Comparison of ENCODE assay signal across 8 cellular contexts in the genomic region with DNA sequence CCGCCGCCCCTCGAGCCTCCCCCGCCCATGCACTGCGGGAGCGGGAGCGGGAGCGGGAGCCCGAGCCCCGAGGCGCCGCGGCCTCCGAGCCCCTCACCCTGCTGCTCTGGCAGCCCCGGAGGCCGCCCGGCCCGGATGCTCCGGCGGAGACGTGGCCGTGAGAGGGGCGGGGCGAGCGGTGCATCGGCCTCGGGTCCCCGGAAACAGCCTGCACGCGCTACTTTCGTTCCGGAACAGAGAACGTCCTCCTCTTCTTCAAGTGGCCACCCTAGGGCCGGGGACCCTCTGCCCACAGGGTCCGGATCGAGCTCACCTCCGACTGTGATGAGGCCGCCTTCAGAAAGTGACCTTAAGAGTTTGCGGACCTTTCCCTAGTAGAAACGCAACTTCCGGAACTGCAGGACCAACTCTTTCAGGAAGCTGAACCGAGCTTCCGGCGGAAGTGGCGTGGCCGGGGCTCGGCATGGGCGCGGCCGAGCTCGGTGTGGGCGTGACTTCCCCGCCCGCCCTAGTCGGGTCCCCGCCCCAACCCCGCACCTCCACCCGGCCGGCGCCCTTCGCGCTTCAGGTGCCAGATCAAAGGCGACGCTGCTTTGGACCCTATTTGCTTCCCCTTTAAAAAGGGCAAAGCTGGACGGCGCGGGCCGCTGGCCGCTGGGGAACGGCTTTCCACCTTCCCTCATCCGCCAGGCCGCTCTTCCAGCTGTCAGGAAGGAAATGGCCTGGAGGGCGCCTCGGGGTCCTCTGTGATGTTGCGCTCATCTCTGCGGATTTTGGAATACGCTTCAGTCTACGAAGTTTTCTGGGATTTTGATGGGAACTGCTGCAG. TPM values are rescaled to one million over a fixed set of nuclear protein-coding genes. Genes with fewer than 3 reads are reported as not detected.
DNase-seq lines count a peak whose midpoint lies in the region; ATAC-seq and TF ChIP-seq lines count a peak whose summit lies in the region.

A gene with protein sequence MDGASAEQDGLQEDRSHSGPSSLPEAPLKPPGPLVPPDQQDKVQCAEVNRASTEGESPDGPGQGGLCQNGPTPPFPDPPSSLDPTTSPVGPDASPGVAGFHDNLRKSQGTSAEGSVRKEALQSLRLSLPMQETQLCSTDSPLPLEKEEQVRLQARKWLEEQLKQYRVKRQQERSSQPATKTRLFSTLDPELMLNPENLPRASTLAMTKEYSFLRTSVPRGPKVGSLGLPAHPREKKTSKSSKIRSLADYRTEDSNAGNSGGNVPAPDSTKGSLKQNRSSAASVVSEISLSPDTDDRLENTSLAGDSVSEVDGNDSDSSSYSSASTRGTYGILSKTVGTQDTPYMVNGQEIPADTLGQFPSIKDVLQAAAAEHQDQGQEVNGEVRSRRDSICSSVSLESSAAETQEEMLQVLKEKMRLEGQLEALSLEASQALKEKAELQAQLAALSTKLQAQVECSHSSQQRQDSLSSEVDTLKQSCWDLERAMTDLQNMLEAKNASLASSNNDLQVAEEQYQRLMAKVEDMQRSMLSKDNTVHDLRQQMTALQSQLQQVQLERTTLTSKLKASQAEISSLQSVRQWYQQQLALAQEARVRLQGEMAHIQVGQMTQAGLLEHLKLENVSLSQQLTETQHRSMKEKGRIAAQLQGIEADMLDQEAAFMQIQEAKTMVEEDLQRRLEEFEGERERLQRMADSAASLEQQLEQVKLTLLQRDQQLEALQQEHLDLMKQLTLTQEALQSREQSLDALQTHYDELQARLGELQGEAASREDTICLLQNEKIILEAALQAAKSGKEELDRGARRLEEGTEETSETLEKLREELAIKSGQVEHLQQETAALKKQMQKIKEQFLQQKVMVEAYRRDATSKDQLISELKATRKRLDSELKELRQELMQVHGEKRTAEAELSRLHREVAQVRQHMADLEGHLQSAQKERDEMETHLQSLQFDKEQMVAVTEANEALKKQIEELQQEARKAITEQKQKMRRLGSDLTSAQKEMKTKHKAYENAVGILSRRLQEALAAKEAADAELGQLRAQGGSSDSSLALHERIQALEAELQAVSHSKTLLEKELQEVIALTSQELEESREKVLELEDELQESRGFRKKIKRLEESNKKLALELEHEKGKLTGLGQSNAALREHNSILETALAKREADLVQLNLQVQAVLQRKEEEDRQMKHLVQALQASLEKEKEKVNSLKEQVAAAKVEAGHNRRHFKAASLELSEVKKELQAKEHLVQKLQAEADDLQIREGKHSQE (N-terminal part only) (minus strand): TSS at position 164 of the 829 bp plus-strand sequence. CDS start 6,741 bp downstream, outside the sequence.

- DNase-seq in Daoy (ENCODE audit: low read depth) (peak; percentile 97), GOT3 (lab: John Stamatoyannopoulos, UW) (peak; percentile 75), LNCaP clone FGC (ENCODE audit: low read depth) (peak; percentile 83), RPMI8226 (peak; percentile 94), fibroblast of mammary gland (ENCODE audit: low read depth) (peak; percentile 93)
- DNase-seq in activated T-helper 1 cell treated with anti-CD3 and anti-CD28 coated beads, Interleukin-2, amount 50 U/mL, for 16 hours (ENCODE audit: low read depth in 1 of 2, low spot score in 1 of 2) = peak; percentile 90 to 93
- peak; percentile 92 to 97 (median 96) for DNase-seq in naive thymus-derived CD8-positive, alpha-beta T cell
- peak; percentile 90 for DNase-seq in stimulated activated naive B cell treated with anti-CD40 and anti-IgM and Interleukin-4, amounts not matched to agents 10 μg/mL and 1 μg/mL and 100 μg/mL, for 72 hours

- no peaks in the 10 kb centered on the region for H3K9me3 Mint-ChIP-seq in naive thymus-derived CD8-positive, alpha-beta T cell
- no peaks in the 10 kb centered on the region for H3K9me3 Mint-ChIP-seq in stimulated activated naive B cell treated with anti-CD40 and anti-IgM and Interleukin-4, amounts not matched to agents 10 μg/mL and 1 μg/mL and 100 μg/mL, for 72 hours

- peak; percentile 88 to 93 for ATAC-seq in naive thymus-derived CD8-positive, alpha-beta T cell
- peak; percentile 91 to 93 for ATAC-seq in stimulated activated naive B cell treated with anti-CD40 and anti-IgM and Interleukin-4, amounts not matched to agents 10 μg/mL and 1 μg/mL and 100 μg/mL, for 72 hours (replicated peaks)

- POLR2A ChIA-PET in naive thymus-derived CD8-positive, alpha-beta T cell (lab: Charles Lee) = interaction anchor here (0.6 to 2.4 kb wide), 23 partner anchors 9 to 251 kb away, joined by 3 to 48 read pairs (median 6); a partner anchor contains a TSS

- peaks cover 0 to 35% (median 3%) of the 10 kb centered on the region in 3 donors for H3K36me3 Mint-ChIP-seq in naive thymus-derived CD8-positive, alpha-beta T cell
- H3K36me3 Mint-ChIP-seq in stimulated activated naive B cell treated with anti-CD40 and anti-IgM and Interleukin-4, amounts not matched to agents 10 μg/mL and 1 μg/mL and 100 μg/mL, for 72 hours = peaks cover 54 to 69% of the 10 kb centered on the region in 2 donors

- peaks cover 24 to 73% (median 62%) of the 10 kb centered on the region in 4 donors for H3K4me1 Mint-ChIP-seq in naive thymus-derived CD8-positive, alpha-beta T cell
- H3K4me1 Mint-ChIP-seq in stimulated activated naive B cell treated with anti-CD40 and anti-IgM and Interleukin-4, amounts not matched to agents 10 μg/mL and 1 μg/mL and 100 μg/mL, for 72 hours = peaks cover 32 to 48% of the 10 kb centered on the region in 2 donors

- TF ChIP-seq CTCF in LNCaP clone FGC (IDR thresholded peaks at IDR 0.05; ENCODE audit: control insufficient read depth, extremely low read depth, insufficient read depth) (no peak), fibroblast of mammary gland (conservative IDR thresholded peaks at IDR 0.05; ENCODE audit: control insufficient read depth, insufficient read depth, low read depth, low read length) (no peak)

- peaks cover 0 to 3% (median 0%) of the 10 kb centered on the region in 5 donors for H3K27me3 Mint-ChIP-seq in naive thymus-derived CD8-positive, alpha-beta T cell
- H3K27me3 Mint-ChIP-seq in stimulated activated naive B cell treated with anti-CD40 and anti-IgM and Interleukin-4, amounts not matched to agents 10 μg/mL and 1 μg/mL and 100 μg/mL, for 72 hours = no peaks in the 10 kb centered on the region

- H3K4me3 ChIP-seq in LNCaP clone FGC (ENCODE audit: low read depth, low read length) = peak within 1 kb of the TSS; percentile 87
- H3K4me3 ChIP-seq in fibroblast of mammary gland (ENCODE audit: control insufficient read depth, low read depth, low read length) = peak within 1 kb of the TSS; percentile 95

- H3K27ac Mint-ChIP-seq in naive thymus-derived CD8-positive, alpha-beta T cell = peak within 1 kb of the TSS; percentile 99 to 100 (median 100)
- H3K27ac Mint-ChIP-seq in stimulated activated naive B cell treated with anti-CD40 and anti-IgM and Interleukin-4, amounts not matched to agents 10 μg/mL and 1 μg/mL and 100 μg/mL, for 72 hours = peak within 1 kb of the TSS; percentile 100

- H3K4me3 Mint-ChIP-seq in naive thymus-derived CD8-positive, alpha-beta T cell = peak within 1 kb of the TSS; percentile 94 to 99 (median 96)
- peak within 1 kb of the TSS; percentile 97 to 98 for H3K4me3 Mint-ChIP-seq in stimulated activated naive B cell treated with anti-CD40 and anti-IgM and Interleukin-4, amounts not matched to agents 10 μg/mL and 1 μg/mL and 100 μg/mL, for 72 hours

RNA-seq across cellular contexts. Expression of the gene that starts here (rescaled TPM):
- total RNA-seq in Daoy (2014; rRNA removed; shearing (Covaris generic)) = 64.1 and 89.3 TPM in 2 replicates
- total RNA-seq in naive thymus-derived CD8-positive, alpha-beta T cell = 10 to 100 TPM; 77.9 to 82.1 TPM
- polyA plus RNA-seq in naive thymus-derived CD8-positive, alpha-beta T cell = 10 to 100 TPM in 2 of 3 donors, 1 to 10 TPM in 1; 2.7 to 18.1 (median 12.2) TPM

Comparison
In these comparisons a context has a peak if more than half of its experiments do, and no peak if none do; other contexts are left out.
1. Peak in every context shown above with its lines: DNase-seq, ATAC-seq and H3K4me3 ChIP-seq.